In the genomic region with DNA sequence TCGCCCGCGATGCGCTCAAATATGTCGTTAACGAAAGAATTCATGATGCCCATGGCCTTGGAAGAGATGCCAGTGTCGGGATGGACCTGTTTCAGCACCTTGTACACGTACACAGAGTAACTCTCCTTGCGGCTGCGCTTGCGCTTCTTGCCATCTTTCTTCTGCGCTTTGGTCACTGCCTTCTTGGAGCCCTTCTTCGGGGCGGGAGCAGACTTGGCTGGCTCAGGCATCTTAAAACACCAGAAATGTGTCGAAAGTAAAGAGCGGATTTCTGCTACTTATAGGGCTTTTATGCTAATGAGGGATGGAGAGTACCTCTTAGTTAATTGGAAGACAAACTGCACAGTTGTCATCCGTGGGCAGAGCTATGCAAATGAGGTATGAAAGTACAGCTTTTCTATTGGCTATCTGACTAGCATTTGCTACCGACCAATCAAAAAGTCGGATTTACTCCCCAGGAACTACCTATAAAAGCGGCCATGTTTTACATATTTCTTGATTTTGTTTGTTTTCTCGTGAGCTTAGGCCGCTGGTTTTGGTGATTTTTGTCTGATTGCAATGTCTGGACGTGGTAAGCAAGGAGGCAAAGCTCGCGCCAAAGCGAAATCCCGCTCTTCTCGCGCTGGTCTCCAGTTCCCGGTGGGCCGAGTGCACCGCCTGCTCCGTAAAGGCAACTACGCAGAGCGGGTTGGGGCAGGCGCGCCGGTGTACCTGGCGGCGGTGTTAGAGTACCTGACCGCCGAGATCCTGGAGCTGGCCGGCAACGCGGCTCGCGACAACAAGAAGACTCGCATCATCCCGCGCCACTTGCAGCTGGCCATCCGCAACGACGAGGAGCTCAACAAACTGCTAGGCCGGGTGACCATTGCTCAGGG, we compare ENCODE assay signal across 8 cellular contexts. TPM values are rescaled to one million over a fixed set of nuclear protein-coding genes. Genes with fewer than 3 reads are reported as not detected.
DNase-seq lines count a peak whose midpoint lies in the region; ATAC-seq and TF ChIP-seq lines count a peak whose summit lies in the region.

No MANE protein-coding gene starts in this region.

- H3K27ac ChIP-seq in left lung: peak overlapping the region; percentile 96 to 99

- H3K27me3 ChIP-seq in left lung: no peaks in the 10 kb centered on the region

- H3K9me3 ChIP-seq in left lung: no peaks in the 10 kb centered on the region

- no peak for TF ChIP-seq CTCF in left lung (IDR thresholded peaks at IDR 0.05)

- H3K4me3 ChIP-seq in left lung: peak overlapping the region; percentile 74 to 75

- peak; percentile 98 for DNase-seq in CD1c-positive myeloid dendritic cell (ENCODE audit: extremely low spot score)
- peak; percentile 99 for DNase-seq in NCI-H748 treated with DMSO at 0.1 percent for 48 hours (lab: John Stamatoyannopoulos, UW)
- DNase-seq in activated CD4-positive, alpha-beta T cell treated with anti-CD3 and anti-CD28 coated beads, Interleukin-2, amount 50 U/mL, for 4 hours: peak; percentile 56 to 57
- peak; percentile 98 for DNase-seq in dermis blood vessel endothelial cell
- peak; percentile 82 to 91 for DNase-seq in left lung
- DNase-seq in stimulated activated CD4-positive, alpha-beta T cell treated with anti-CD3 and anti-CD28 coated beads, Interleukin-2, amount 100 ng/mL, for 48 hours: peak; percentile 66 to 75

- peaks cover 17 to 33% of the 10 kb centered on the region in 2 donors for H3K4me1 ChIP-seq in left lung

- intact Hi-C loops in left lung (cut with DNase I): loop anchor here in 1 of 2 donors (2.0 kb wide), 1 partner anchor 33 kb away; a partner anchor contains a TSS

- peaks cover 0 to 12% of the 10 kb centered on the region in 2 donors for H3K36me3 ChIP-seq in left lung

- peak; percentile 65 for ATAC-seq in GM19397 (IDR thresholded peaks at IDR 0.05; ENCODE audit: unreplicated experiment)
- peak; percentile 67 for ATAC-seq in HG03565 (IDR thresholded peaks at IDR 0.05; ENCODE audit: unreplicated experiment)
- ATAC-seq in left lung: peak; percentile 85

RNA-seq across cellular contexts. Expression of a gene that starts 36.7 kb away (rescaled TPM):
- total RNA-seq in dermis blood vessel endothelial cell (2.2 and 6.2 TPM in 2 replicates), left lung (10 to 100 TPM; 11.8 to 12.7 TPM)

Comparison
In these comparisons a context has a peak if more than half of its experiments do, and no peak if none do; other contexts are left out.
1. Peak in every context shown above with its lines: DNase-seq, ATAC-seq, H3K4me3 ChIP-seq and H3K27ac ChIP-seq.